Comparison of ENCODE assay signal across 2 cellular contexts in the genomic region with DNA sequence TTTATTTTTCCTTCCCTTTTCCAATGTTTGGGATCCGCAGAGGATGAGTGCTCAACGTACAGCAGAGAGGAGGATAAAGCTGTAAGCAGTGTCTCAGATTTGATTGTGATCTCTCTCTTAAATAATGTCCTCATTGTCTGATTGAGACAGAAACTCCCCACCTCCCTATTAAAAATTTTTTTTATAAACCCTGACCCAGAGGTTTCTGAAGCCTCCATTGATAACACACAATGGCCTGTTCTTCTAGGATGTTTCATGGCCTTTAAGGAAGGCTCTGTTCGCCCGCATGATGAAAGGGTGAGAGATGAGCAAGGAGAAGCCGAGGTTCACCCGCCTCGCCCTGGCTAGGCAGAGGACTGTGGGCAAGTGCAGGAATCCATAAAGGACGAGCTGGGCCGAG.
TF ChIP-seq lines count a peak whose summit lies in the region.

No MANE protein-coding gene starts in this region.

TF ChIP-seq in H1, 55 proteins besides CTCF, POLR2A, EP300 and RAD21 (continued from another document):
- TF ChIP-seq NRF1 (IDR thresholded peaks at IDR 0.05; ENCODE audit: low read depth, low read length) (no peak), EGR1 (IDR thresholded peaks at IDR 0.05; ENCODE audit: borderline replicate concordance, low read depth, low read length) (no peak), CEBPB (IDR thresholded peaks at IDR 0.05; ENCODE audit: low read depth, low read length) (no peak), CREB1 (IDR thresholded peaks at IDR 0.05) (no peak), FOSL1 (IDR thresholded peaks at IDR 0.05; ENCODE audit: insufficient read depth, low read depth, low read length) (no peak), TEAD4 (IDR thresholded peaks at IDR 0.05; ENCODE audit: low read depth, low read length) (no peak), RBBP5 (IDR thresholded peaks at IDR 0.05; ENCODE audit: borderline replicate concordance, low read depth, low read length) (no peak), YY1 (IDR thresholded peaks at IDR 0.05; ENCODE audit: low read depth, low read length) (no peak), ASH2L (IDR thresholded peaks at IDR 0.05; ENCODE audit: low read length) (no peak), RXRA (IDR thresholded peaks at IDR 0.05; ENCODE audit: insufficient read depth, low read depth, low read length) (no peak), CBX8 (IDR thresholded peaks at IDR 0.05; ENCODE audit: borderline replicate concordance, low read depth, low read length) (no peak), BACH1 (IDR thresholded peaks at IDR 0.05; ENCODE audit: low read length) (no peak), BCL11A (IDR thresholded peaks at IDR 0.05; ENCODE audit: low read depth in 2 of 2, low read length in 2 of 2) (no peak), JUN (IDR thresholded peaks at IDR 0.05; ENCODE audit: low read depth, low read length) (no peak), KDM1A (IDR thresholded peaks at IDR 0.05; ENCODE audit: borderline replicate concordance, low read length) (no peak), TAF1 (IDR thresholded peaks at IDR 0.05; ENCODE audit: low read depth, low read length) (no peak)
- TF ChIP-seq, protein P1, sequence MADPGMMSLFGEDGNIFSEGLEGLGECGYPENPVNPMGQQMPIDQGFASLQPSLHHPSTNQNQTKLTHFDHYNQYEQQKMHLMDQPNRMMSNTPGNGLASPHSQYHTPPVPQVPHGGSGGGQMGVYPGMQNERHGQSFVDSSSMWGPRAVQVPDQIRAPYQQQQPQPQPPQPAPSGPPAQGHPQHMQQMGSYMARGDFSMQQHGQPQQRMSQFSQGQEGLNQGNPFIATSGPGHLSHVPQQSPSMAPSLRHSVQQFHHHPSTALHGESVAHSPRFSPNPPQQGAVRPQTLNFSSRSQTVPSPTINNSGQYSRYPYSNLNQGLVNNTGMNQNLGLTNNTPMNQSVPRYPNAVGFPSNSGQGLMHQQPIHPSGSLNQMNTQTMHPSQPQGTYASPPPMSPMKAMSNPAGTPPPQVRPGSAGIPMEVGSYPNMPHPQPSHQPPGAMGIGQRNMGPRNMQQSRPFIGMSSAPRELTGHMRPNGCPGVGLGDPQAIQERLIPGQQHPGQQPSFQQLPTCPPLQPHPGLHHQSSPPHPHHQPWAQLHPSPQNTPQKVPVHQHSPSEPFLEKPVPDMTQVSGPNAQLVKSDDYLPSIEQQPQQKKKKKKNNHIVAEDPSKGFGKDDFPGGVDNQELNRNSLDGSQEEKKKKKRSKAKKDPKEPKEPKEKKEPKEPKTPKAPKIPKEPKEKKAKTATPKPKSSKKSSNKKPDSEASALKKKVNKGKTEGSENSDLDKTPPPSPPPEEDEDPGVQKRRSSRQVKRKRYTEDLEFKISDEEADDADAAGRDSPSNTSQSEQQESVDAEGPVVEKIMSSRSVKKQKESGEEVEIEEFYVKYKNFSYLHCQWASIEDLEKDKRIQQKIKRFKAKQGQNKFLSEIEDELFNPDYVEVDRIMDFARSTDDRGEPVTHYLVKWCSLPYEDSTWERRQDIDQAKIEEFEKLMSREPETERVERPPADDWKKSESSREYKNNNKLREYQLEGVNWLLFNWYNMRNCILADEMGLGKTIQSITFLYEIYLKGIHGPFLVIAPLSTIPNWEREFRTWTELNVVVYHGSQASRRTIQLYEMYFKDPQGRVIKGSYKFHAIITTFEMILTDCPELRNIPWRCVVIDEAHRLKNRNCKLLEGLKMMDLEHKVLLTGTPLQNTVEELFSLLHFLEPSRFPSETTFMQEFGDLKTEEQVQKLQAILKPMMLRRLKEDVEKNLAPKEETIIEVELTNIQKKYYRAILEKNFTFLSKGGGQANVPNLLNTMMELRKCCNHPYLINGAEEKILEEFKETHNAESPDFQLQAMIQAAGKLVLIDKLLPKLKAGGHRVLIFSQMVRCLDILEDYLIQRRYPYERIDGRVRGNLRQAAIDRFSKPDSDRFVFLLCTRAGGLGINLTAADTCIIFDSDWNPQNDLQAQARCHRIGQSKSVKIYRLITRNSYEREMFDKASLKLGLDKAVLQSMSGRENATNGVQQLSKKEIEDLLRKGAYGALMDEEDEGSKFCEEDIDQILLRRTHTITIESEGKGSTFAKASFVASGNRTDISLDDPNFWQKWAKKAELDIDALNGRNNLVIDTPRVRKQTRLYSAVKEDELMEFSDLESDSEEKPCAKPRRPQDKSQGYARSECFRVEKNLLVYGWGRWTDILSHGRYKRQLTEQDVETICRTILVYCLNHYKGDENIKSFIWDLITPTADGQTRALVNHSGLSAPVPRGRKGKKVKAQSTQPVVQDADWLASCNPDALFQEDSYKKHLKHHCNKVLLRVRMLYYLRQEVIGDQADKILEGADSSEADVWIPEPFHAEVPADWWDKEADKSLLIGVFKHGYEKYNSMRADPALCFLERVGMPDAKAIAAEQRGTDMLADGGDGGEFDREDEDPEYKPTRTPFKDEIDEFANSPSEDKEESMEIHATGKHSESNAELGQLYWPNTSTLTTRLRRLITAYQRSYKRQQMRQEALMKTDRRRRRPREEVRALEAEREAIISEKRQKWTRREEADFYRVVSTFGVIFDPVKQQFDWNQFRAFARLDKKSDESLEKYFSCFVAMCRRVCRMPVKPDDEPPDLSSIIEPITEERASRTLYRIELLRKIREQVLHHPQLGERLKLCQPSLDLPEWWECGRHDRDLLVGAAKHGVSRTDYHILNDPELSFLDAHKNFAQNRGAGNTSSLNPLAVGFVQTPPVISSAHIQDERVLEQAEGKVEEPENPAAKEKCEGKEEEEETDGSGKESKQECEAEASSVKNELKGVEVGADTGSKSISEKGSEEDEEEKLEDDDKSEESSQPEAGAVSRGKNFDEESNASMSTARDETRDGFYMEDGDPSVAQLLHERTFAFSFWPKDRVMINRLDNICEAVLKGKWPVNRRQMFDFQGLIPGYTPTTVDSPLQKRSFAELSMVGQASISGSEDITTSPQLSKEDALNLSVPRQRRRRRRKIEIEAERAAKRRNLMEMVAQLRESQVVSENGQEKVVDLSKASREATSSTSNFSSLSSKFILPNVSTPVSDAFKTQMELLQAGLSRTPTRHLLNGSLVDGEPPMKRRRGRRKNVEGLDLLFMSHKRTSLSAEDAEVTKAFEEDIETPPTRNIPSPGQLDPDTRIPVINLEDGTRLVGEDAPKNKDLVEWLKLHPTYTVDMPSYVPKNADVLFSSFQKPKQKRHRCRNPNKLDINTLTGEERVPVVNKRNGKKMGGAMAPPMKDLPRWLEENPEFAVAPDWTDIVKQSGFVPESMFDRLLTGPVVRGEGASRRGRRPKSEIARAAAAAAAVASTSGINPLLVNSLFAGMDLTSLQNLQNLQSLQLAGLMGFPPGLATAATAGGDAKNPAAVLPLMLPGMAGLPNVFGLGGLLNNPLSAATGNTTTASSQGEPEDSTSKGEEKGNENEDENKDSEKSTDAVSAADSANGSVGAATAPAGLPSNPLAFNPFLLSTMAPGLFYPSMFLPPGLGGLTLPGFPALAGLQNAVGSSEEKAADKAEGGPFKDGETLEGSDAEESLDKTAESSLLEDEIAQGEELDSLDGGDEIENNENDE (IDR thresholded peaks at IDR 0.05; ENCODE audit: insufficient replicate concordance, low read length) = no peak

TF ChIP-seq in SK-N-SH treated with all-trans-retinoic acid at 6 μM for 48 hours, 23 proteins besides CTCF, POLR2A, EP300 and RAD21 (continued from another document):
- TF ChIP-seq BACH2 (CRISPR knock-in tag; IDR thresholded peaks at IDR 0.05; ENCODE audit: borderline replicate concordance) = no peak
